ENCODE assay signal across 17 cellular contexts in the genomic region with DNA sequence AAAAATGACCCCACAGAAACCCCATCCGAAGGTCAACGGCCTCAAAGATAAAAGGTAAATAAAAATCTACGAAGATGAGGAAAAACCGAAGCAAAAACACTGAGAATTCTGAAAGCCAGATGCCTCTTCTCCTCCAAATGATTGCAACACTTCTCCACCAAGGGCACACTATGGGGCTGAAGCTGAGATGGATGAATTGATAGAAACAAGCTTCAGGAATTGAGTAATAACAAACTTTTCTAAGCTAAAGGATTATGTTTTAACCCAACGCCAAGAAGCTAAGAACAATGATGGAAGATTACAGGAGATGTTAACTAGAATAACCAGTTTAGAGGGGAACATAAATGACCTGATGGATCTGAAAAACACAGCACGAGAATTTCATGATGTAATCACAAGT.
"Had no signal": no experiment of that assay in that cellular context is flagged by ENCODE, and none has a peak within 500 bp of the region (broad histone marks: within the 10 kb centered on the region; RNA-seq: fewer than 3 reads in every experiment).

No MANE protein-coding gene starts in this region.

- H3K4me1 ChIP-seq: heart right ventricle, parathyroid adenoma had no signal

- H3K27ac ChIP-seq: heart right ventricle, neutrophil, parathyroid adenoma had no signal

- H3K4me1 Mint-ChIP-seq: activated naive CD8-positive, alpha-beta T cell treated with anti-CD3 and anti-CD28 coated beads, Interleukin-2, amount 10 ng/mL, durations not matched to agents 7 days and 5 days; activated T-helper 17 cell treated with anti-CD3 and anti-CD28 coated beads, Interleukin-2, amount 50 U/mL, for 72 hours; brain; natural killer cell had no signal

- H3K4me3 Mint-ChIP-seq: activated CD8-positive, alpha-beta T cell treated with anti-CD3 and anti-CD28 coated beads for 36 hours; activated naive CD8-positive, alpha-beta T cell treated with anti-CD3 and anti-CD28 coated beads, Interleukin-2, amount 10 ng/mL, durations not matched to agents 7 days and 5 days; activated T-helper 17 cell treated with anti-CD3 and anti-CD28 coated beads, Interleukin-2, amount 50 U/mL, for 72 hours; brain; effector memory CD8-positive, alpha-beta T cell; natural killer cell; stimulated activated naive B cell treated with anti-CD40 and anti-IgM and Interleukin-4, amounts not matched to agents 10 μg/mL and 1 μg/mL and 100 μg/mL, for 72 hours had no signal

- H2AFZ ChIP-seq: parathyroid adenoma had no signal

- H3K9ac ChIP-seq: parathyroid adenoma had no signal

- H3K79me2 ChIP-seq: parathyroid adenoma had no signal

- H3K9me3 ChIP-seq: neutrophil, sigmoid colon had no signal

- H3K36me3 Mint-ChIP-seq: brain had no signal

- H3K36me3 ChIP-seq: heart right ventricle, neutrophil, sigmoid colon had no signal

- H3K27ac Mint-ChIP-seq: activated CD8-positive, alpha-beta T cell treated with anti-CD3 and anti-CD28 coated beads for 36 hours; activated naive CD8-positive, alpha-beta T cell treated with anti-CD3 and anti-CD28 coated beads, Interleukin-2, amount 10 ng/mL, durations not matched to agents 7 days and 5 days; activated T-helper 17 cell treated with anti-CD3 and anti-CD28 coated beads, Interleukin-2, amount 50 U/mL, for 72 hours; brain; effector memory CD8-positive, alpha-beta T cell; natural killer cell; stimulated activated naive B cell treated with anti-CD40 and anti-IgM and Interleukin-4, amounts not matched to agents 10 μg/mL and 1 μg/mL and 100 μg/mL, for 72 hours had no signal

- H3K27me3 Mint-ChIP-seq: activated CD8-positive, alpha-beta T cell treated with anti-CD3 and anti-CD28 coated beads for 36 hours; activated naive CD8-positive, alpha-beta T cell treated with anti-CD3 and anti-CD28 coated beads, Interleukin-2, amount 10 ng/mL, durations not matched to agents 7 days and 5 days; activated T-helper 17 cell treated with anti-CD3 and anti-CD28 coated beads, Interleukin-2, amount 50 U/mL, for 72 hours; brain; effector memory CD8-positive, alpha-beta T cell; stimulated activated naive B cell treated with anti-CD40 and anti-IgM and Interleukin-4, amounts not matched to agents 10 μg/mL and 1 μg/mL and 100 μg/mL, for 72 hours had no signal

- DNase-seq: activated CD4-positive, alpha-beta T cell treated with anti-CD3 and anti-CD28 coated beads for 4 hours; activated CD8-positive, alpha-beta T cell treated with anti-CD3 and anti-CD28 coated beads for 36 hours; activated naive CD4-positive, alpha-beta T cell treated with Interleukin-2 at 50 U/mL for 16 hours; activated naive CD8-positive, alpha-beta T cell treated with anti-CD3 and anti-CD28 coated beads, Interleukin-2, amount 10 ng/mL, durations not matched to agents 7 days and 5 days; activated T-cell treated with anti-CD3 and anti-CD28 coated beads, Interleukin-2, amount 50 U/mL, for 1 hour; anterior cingulate cortex; caudate nucleus; effector memory CD8-positive, alpha-beta T cell; heart right ventricle; natural killer cell; sigmoid colon; stimulated activated CD4-positive, alpha-beta T cell treated with anti-CD3 and anti-CD28 coated beads, Interleukin-4, amount 100 ng/mL, for 4 hours; stimulated activated naive B cell treated with anti-CD40 and anti-IgM and Interleukin-4, amounts not matched to agents 10 μg/mL and 1 μg/mL and 100 μg/mL, for 72 hours had no signal

- H3K27me3 ChIP-seq: neutrophil, sigmoid colon had no signal

- H3K4me3 ChIP-seq: heart right ventricle, sigmoid colon had no signal
